ENCODE assay signal across 8 cellular contexts in genomic region chr19:4557971-4558941, GRCh38. TPM values are rescaled to one million over a fixed set of nuclear protein-coding genes. Genes with fewer than 3 reads are reported as not detected.
DNase-seq lines count a peak whose midpoint lies in the region; ATAC-seq, FAIRE-seq and TF ChIP-seq lines count a peak whose summit lies in the region.

No MANE protein-coding gene starts in this region.

- H3K27me3 ChIP-seq in thyroid gland = no peaks in the 10 kb centered on the region

- DNase-seq in D721Med (ENCODE audit: insufficient read length, low spot score) = peak; percentile 83
- peak; percentile 15 for DNase-seq in activated T-helper 9 cell treated with anti-CD3 and anti-CD28 coated beads, Interleukin-2, amount 50 U/mL, for 16 hours (ENCODE audit: low read depth)
- peak; percentile 77 for DNase-seq in iPS-NIHi7 (ENCODE audit: extremely low spot score)
- DNase-seq in thyroid gland = peak in 1 of 2 donors; percentile 20
- DNase-seq in G401 (ENCODE audit: low spot score) = no peak
- no peak for DNase-seq in MV-4-11 (lab: John Stamatoyannopoulos, UW)

- H3K27ac ChIP-seq in thyroid gland = no peak overlapping the region

- no peak for FAIRE-seq in D721Med (lab: Jason Lieb, UNC)

- TF ChIP-seq EP300 in Ishikawa (IDR thresholded peaks at IDR 0.05; ENCODE audit: borderline replicate concordance) = no peak

- H3K9me3 ChIP-seq in thyroid gland = no peaks in the 10 kb centered on the region

- 26 to 28% methylated on average over 42 to 44 of the region's 44 CpGs for WGBS in thyroid gland, 2 donors

- H3K4me3 ChIP-seq in thyroid gland (replicated peaks in 1 of 3) = peak overlapping the region in 1 of 3 donors; percentile 13

- ATAC-seq in GM18502 (IDR thresholded peaks at IDR 0.05; ENCODE audit: poor library complexity, unreplicated experiment) = no peak

- in situ Hi-C loops in G401 (cut with HindIII; ENCODE audit: low sequenced_read_pairs) = no loop called here

- intact Hi-C loops in thyroid gland (cut with DNase I) = loop anchor here (5.0 kb wide), 1 partner anchor 79 kb away; the partner anchor contains the start of gene TNFAIP8L1

- TF ChIP-seq RAD21 in Ishikawa (IDR thresholded peaks at IDR 0.05; ENCODE audit: low read depth) = peak; percentile 59

- TF ChIP-seq CTCF in D721Med (IDR thresholded peaks at IDR 0.05; ENCODE audit: insufficient read depth, missing control alignments) (peak; percentile 73), thyroid gland (IDR thresholded peaks at IDR 0.05) (peak in 5 of 6 experiments; percentile 66 to 100 (median 94))

- no peak for TF ChIP-seq POLR2A in thyroid gland (IDR thresholded peaks at IDR 0.05)

- H3K36me3 ChIP-seq in thyroid gland = no peaks in the 10 kb centered on the region

- no peaks in the 10 kb centered on the region for H3K4me1 ChIP-seq in thyroid gland

TF ChIP-seq in Ishikawa, 13 proteins besides CTCF, POLR2A, EP300 and RAD21:
- TF ChIP-seq ZBTB7A (IDR thresholded peaks at IDR 0.05; ENCODE audit: low read depth) (0 out of 2 replicates have a peak, but pooled peaks have one; percentile 15), TEAD4 (IDR thresholded peaks at IDR 0.05) (peak; percentile 10; the same call in 1 of the 2 replicates)
- TF ChIP-seq, protein P1, sequence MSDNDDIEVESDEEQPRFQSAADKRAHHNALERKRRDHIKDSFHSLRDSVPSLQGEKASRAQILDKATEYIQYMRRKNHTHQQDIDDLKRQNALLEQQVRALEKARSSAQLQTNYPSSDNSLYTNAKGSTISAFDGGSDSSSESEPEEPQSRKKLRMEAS (IDR thresholded peaks at IDR 0.05) = no peak

RNA-seq across cellular contexts. Expression of gene SEMA6B, which starts 1.2 kb away (rescaled TPM):
- 1 to 10 TPM; 1.2 to 9.1 (median 4.2) TPM for total RNA-seq in thyroid gland
- 147 and 162 TPM in 2 replicates for total RNA-seq in G401 (2014; rRNA removed; shearing (Covaris generic))

RNA-seq across cellular contexts. Expression of gene LRG1, which starts 18.4 kb away (rescaled TPM):
- total RNA-seq in thyroid gland = 1 to 10 TPM in 2 of 4 donors, under 1 TPM in 1, not detected in 1; 0.56 to 2.7 (median 2.0) TPM
- 0.25 and 0.41 TPM in 2 replicates for total RNA-seq in G401 (2014; rRNA removed; shearing (Covaris generic))

RNA-seq across cellular contexts. Expression of gene PLIN5, which starts 23.2 kb away (rescaled TPM):
- 10 to 100 TPM in 1 of 4 donors, 1 to 10 TPM in 3; 4.1 to 12.1 (median 7.8) TPM for total RNA-seq in thyroid gland
- 3.5 TPM in 1 of 2 replicates, not detected in the other for total RNA-seq in G401 (2014; rRNA removed; shearing (Covaris generic))

RNA-seq across cellular contexts. Expression of gene PLIN4, which starts 40.0 kb away (rescaled TPM):
- total RNA-seq in thyroid gland = 1 to 10 TPM; 1.3 to 6.6 (median 3.7) TPM
- total RNA-seq in G401 (2014; rRNA removed; shearing (Covaris generic)) = 0.18 and 0.34 TPM in 2 replicates

Comparison
In these comparisons a context has a peak if more than half of its experiments do, and no peak if none do; other contexts are left out.
1. DNase-seq: peak in D721Med (single experiment), activated T-helper 9 cell treated with anti-CD3 and anti-CD28 coated beads, Interleukin-2, amount 50 U/mL, for 16 hours (single experiment) and iPS-NIHi7 (single experiment); none in G401 (single experiment) and MV-4-11 (single experiment).
2. RNA of gene SEMA6B, which starts 1.2 kb away (total RNA-seq): 147 to 162 TPM in G401; 1.2 to 9.1 TPM in thyroid gland; every median in the first group is over 10 times any median in the second.